1 cellular context compared by ENCODE assay signal in genomic region chr1:104082221-104082620, GRCh38.
TF ChIP-seq lines count a peak whose summit lies in the region.

No MANE protein-coding gene starts in this region.

TF ChIP-seq in H1, 55 proteins besides CTCF, POLR2A, EP300 and RAD21:
- TF ChIP-seq EGR1 (IDR thresholded peaks at IDR 0.05; ENCODE audit: borderline replicate concordance, low read depth, low read length) (no peak), CEBPB (IDR thresholded peaks at IDR 0.05; ENCODE audit: low read depth, low read length) (no peak), CHD2 (IDR thresholded peaks at IDR 0.05; ENCODE audit: low read length) (no peak), NANOG (IDR thresholded peaks at IDR 0.05; ENCODE audit: insufficient read depth, low read depth, low read length, poor library complexity, severe bottlenecking) (no peak), CTBP2 (IDR thresholded peaks at IDR 0.05; ENCODE audit: borderline replicate concordance, insufficient read depth, insufficient read length, low read length) (no peak)
TF ChIP-seq in H1: peak in this region for 0.
